ENCODE assay signal across 11 cellular contexts in the genomic region with DNA sequence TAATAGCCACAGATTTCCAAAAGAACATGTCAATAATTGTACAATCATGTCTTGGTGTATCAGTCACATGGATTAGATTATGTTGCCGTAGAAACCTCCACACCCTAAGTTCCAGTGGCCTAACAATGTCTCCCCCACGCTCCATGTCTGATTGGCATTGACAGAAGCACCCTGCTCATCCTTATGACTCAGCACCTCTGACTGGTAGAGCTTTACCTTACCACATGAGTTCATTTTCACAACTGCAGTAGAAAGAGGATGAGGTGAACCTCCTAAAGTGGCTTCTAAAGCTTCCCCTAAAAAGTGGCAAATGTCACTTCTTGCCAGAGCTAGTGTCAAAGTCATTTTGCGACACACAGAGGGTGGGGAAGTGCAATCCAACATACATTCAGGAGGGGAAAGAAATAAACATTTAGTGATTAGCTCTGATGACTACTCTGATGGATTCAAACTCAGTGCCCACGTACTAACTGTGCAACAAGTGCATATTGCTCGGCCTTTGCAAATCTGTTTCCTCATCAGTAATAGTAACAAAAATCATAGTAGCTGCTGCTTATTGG. TPM values are rescaled to one million over a fixed set of nuclear protein-coding genes. Genes with fewer than 3 reads are reported as not detected.
A peak's percentile ranks its signal among the peaks of the same experiment; 100 is the strongest.
DNase-seq lines count a peak whose midpoint lies in the region; ATAC-seq and TF ChIP-seq lines count a peak whose summit lies in the region.
"Had no signal": no experiment of that assay in that cellular context is flagged by ENCODE, and none has a peak within 500 bp of the region (broad histone marks: within the 10 kb centered on the region; RNA-seq: fewer than 3 reads in every experiment).

No MANE protein-coding gene starts in this region.

- H3K27ac Mint-ChIP-seq in T-helper 17 cell, result no peak overlapping the region

- H3K36me3 Mint-ChIP-seq in T-helper 17 cell (ENCODE audit: low read depth), result no peaks in the 10 kb centered on the region

- DNase-seq in GM12865 (ENCODE audit: low read depth) (peak; percentile 44), ureter (ENCODE audit: low spot score) (no peak), T-helper 17 cell (no peak)

- no peak overlapping the region for H3K4me3 Mint-ChIP-seq in T-helper 17 cell

- TF ChIP-seq CTCF in GM12865 (IDR thresholded peaks at IDR 0.05; ENCODE audit: insufficient read depth, low read depth, low read length, missing control alignments), result no peak

- H3K4me3 ChIP-seq in GM12865 (ENCODE audit: low read depth, low read length), result no peak overlapping the region
- H3K4me3 ChIP-seq: breast epithelium, Peyer's patch, thoracic aorta had no signal

- no peaks in the 10 kb centered on the region for H3K9me3 ChIP-seq in T-helper 17 cell (ENCODE audit: control insufficient read depth, low read length, poor library complexity, severe bottlenecking)
- H3K9me3 ChIP-seq: breast epithelium, Peyer's patch, thoracic aorta had no signal

- H3K4me1 Mint-ChIP-seq in T-helper 17 cell, result no peaks in the 10 kb centered on the region

- peaks cover 36% of the 10 kb centered on the region for H3K27me3 Mint-ChIP-seq in T-helper 17 cell

- ATAC-seq in GM21423 (IDR thresholded peaks at IDR 0.05; ENCODE audit: unreplicated experiment) (peak; percentile 78), HG03520 (IDR thresholded peaks at IDR 0.05; ENCODE audit: unreplicated experiment) (peak; percentile 76), esophagus mucosa (peak; percentile 68), GM19023 (IDR thresholded peaks at IDR 0.05; ENCODE audit: unreplicated experiment) (no peak), HG02852 (IDR thresholded peaks at IDR 0.05; ENCODE audit: unreplicated experiment) (no peak), T-helper 17 cell (no peak)

RNA-seq across cellular contexts. Expression of a gene that starts 30.6 kb away (rescaled TPM):
- not detected for total RNA-seq in esophagus mucosa
- total RNA-seq in ureter, result not detected
- total RNA-seq in T-helper 17 cell, result not detected
- total RNA-seq: thoracic aorta had no signal

RNA-seq across cellular contexts. Expression of a gene that starts 39.5 kb away (rescaled TPM):
- total RNA-seq in esophagus mucosa (17.1 TPM), ureter (21.7 TPM), T-helper 17 cell (10 to 100 TPM; 13.3 to 20.0 TPM)

RNA-seq across cellular contexts. Expression of a gene that starts 51.8 kb away (rescaled TPM):
- total RNA-seq in esophagus mucosa (16.8 TPM), ureter (30.1 TPM), T-helper 17 cell (10 to 100 TPM; 23.1 to 28.8 TPM)

Comparison
In these comparisons a context has a peak if more than half of its experiments do, and no peak if none do; other contexts are left out.
1. ATAC-seq: peak in GM21423 (single experiment), HG03520 (single experiment) and esophagus mucosa (single experiment); none in GM19023 (single experiment), HG02852 (single experiment) and T-helper 17 cell (single experiment).